25 cellular contexts compared by ENCODE assay signal in genomic region chr22:37377927-37378326, GRCh38.
DNase-seq lines count a peak whose midpoint lies in the region; ATAC-seq and TF ChIP-seq lines count a peak whose summit lies in the region.
"Had no signal": no experiment of that assay in that cellular context is flagged by ENCODE, and none has a peak within 500 bp of the region (broad histone marks: within the 10 kb centered on the region; RNA-seq: fewer than 3 reads in every experiment).

No MANE protein-coding gene starts in this region.

- no peaks in the 10 kb centered on the region for H3K36me3 ChIP-seq in BLaER1 treated with 17β-estradiol and CSF1 and Interleukin-3, amounts not matched to agents 10 nM and 100 nM
- no peaks in the 10 kb centered on the region for H3K36me3 ChIP-seq in tibial artery
- H3K36me3 ChIP-seq: gastroesophageal sphincter, Peyer's patch, right atrium auricular region had no signal

- H3K27me3 ChIP-seq in BLaER1 treated with 17β-estradiol and CSF1 and Interleukin-3, amounts not matched to agents 10 nM and 100 nM, result peaks cover 0 to 98% (median 0%) of the 10 kb centered on the region in 11 experiments; a peak in 11 of 22 replicates
- H3K27me3 ChIP-seq in tibial artery, result peaks cover 0 to 90% of the 10 kb centered on the region in 2 donors
- H3K27me3 ChIP-seq: Peyer's patch had no signal

- H3K9me3 Mint-ChIP-seq in nephron, result no peaks in the 10 kb centered on the region
- H3K9me3 Mint-ChIP-seq: activated CD4-positive, alpha-beta T cell treated with anti-CD3 and anti-CD28 coated beads, Interleukin-2, amount 10 ng/mL, durations not matched to agents 24 days and 14 days; activated naive CD4-positive, alpha-beta T cell treated with anti-CD3 and anti-CD28 coated beads, Interleukin-2, amount 50 U/mL, for 24 hours had no signal

- H4K20me1 ChIP-seq in BLaER1 treated with 17β-estradiol and CSF1 and Interleukin-3, amounts not matched to agents 10 nM and 100 nM, result peaks cover 0 to 81% (median 4%) of the 10 kb centered on the region in 11 experiments; a peak in 10 of 22 replicates

- no peak for TF ChIP-seq CTCF in nephron (IDR thresholded peaks at IDR 0.05; ENCODE audit: unreplicated experiment in 3 of 3)
- no peak for TF ChIP-seq CTCF in tibial artery (IDR thresholded peaks at IDR 0.05)

- no peak overlapping the region for H3K4me3 Mint-ChIP-seq in nephron
- H3K4me3 Mint-ChIP-seq: activated CD4-positive, alpha-beta T cell treated with anti-CD3 and anti-CD28 coated beads, Interleukin-2, amount 10 ng/mL, durations not matched to agents 24 days and 14 days; activated naive CD4-positive, alpha-beta T cell treated with anti-CD3 and anti-CD28 coated beads, Interleukin-2, amount 50 U/mL, for 24 hours had no signal

- H3K4me2 ChIP-seq in BLaER1 treated with 17β-estradiol and CSF1 and Interleukin-3, amounts not matched to agents 10 nM and 100 nM, result peak overlapping the region in 9 of 11 experiments; percentile 92 to 100 (median 98); a peak in 18 of 22 replicates

- no peaks in the 10 kb centered on the region for H3K36me3 Mint-ChIP-seq in nephron (ENCODE audit: low read depth)
- H3K36me3 Mint-ChIP-seq: activated naive CD4-positive, alpha-beta T cell treated with anti-CD3 and anti-CD28 coated beads, Interleukin-2, amount 50 U/mL, for 24 hours had no signal

- H3K4me3 ChIP-seq in BLaER1 treated with 17β-estradiol and CSF1 and Interleukin-3, amounts not matched to agents 10 nM and 100 nM, result no peak overlapping the region; a peak in 1 of 20 replicates
- no peak overlapping the region for H3K4me3 ChIP-seq in tibial artery
- H3K4me3 ChIP-seq: gastroesophageal sphincter, Peyer's patch, right atrium auricular region had no signal

- H3K27me3 Mint-ChIP-seq in nephron (ENCODE audit: low read depth), result peaks cover 17% of the 10 kb centered on the region

- peak overlapping the region in 2 of 3 experiments; percentile 38 to 80 for H3K27ac Mint-ChIP-seq in nephron
- H3K27ac Mint-ChIP-seq: activated CD4-positive, alpha-beta T cell treated with anti-CD3 and anti-CD28 coated beads, Interleukin-2, amount 10 ng/mL, durations not matched to agents 24 days and 14 days; activated naive CD4-positive, alpha-beta T cell treated with anti-CD3 and anti-CD28 coated beads, Interleukin-2, amount 50 U/mL, for 24 hours had no signal

- H3K27ac ChIP-seq in BLaER1 treated with 17β-estradiol and CSF1 and Interleukin-3, amounts not matched to agents 10 nM and 100 nM, result peak overlapping the region in 3 of 11 experiments; percentile 23 to 74 (median 53); a peak in 2 of 22 replicates
- H3K27ac ChIP-seq in caudate nucleus (ENCODE audit: low read depth, low read length), result no peak overlapping the region
- H3K27ac ChIP-seq in tibial artery, result no peak overlapping the region
- H3K27ac ChIP-seq: gastroesophageal sphincter, Peyer's patch, right atrium auricular region, VCaP had no signal

- intact Hi-C loops in tibial artery (cut with DNase I; ENCODE audit: low total_unique reads), result no loop called here

- no peak for ATAC-seq in GM18502 (IDR thresholded peaks at IDR 0.05; ENCODE audit: poor library complexity, unreplicated experiment)
- ATAC-seq: gastroesophageal sphincter; left colon; stimulated activated naive CD8-positive, alpha-beta T cell treated with anti-CD3 and anti-CD28 coated beads, Interleukin-15, Interleukin-2, amounts not matched to agents 100 U/mL and 50 U/mL, for 24 hours had no signal

- DNase-seq in NCI-H1436 (lab: John Stamatoyannopoulos, UW) (peak; percentile 62), caudate nucleus (lab: John Stamatoyannopoulos, UW) (peak in 47 of 61 donors; percentile 6 to 94 (median 47)), NCI-H774 (lab: John Stamatoyannopoulos, UW) (no peak), tibial artery (no peak)
- DNase-seq: activated CD4-positive, alpha-beta T cell treated with anti-CD3 and anti-CD28 coated beads, Interleukin-2, amount 10 ng/mL, durations not matched to agents 24 days and 14 days; amniotic stem cell; effector CD4-positive, alpha-beta T cell; GDM1; hippocampal formation; left colon; NCI-H1092; NCI-H1930; NCI-H524; Peyer's patch; SIG-M5; stimulated activated CD4-positive, alpha-beta T cell treated with anti-CD3 and anti-CD28 coated beads, Interleukin-1b, Interleukin-23, amount 100 ng/mL, for 48 hours; stimulated activated naive CD8-positive, alpha-beta T cell treated with anti-CD3 and anti-CD28 coated beads, Interleukin-15, Interleukin-2, amounts not matched to agents 100 U/mL and 50 U/mL, for 24 hours; T-helper 9 cell had no signal

- H3K4me1 ChIP-seq in BLaER1 treated with 17β-estradiol and CSF1 and Interleukin-3, amounts not matched to agents 10 nM and 100 nM, result peaks cover 54 to 100% (median 100%) of the 10 kb centered on the region in 10 experiments
- no peaks in the 10 kb centered on the region for H3K4me1 ChIP-seq in tibial artery
- H3K4me1 ChIP-seq: gastroesophageal sphincter, Peyer's patch had no signal

- H3K9me3 ChIP-seq in BLaER1 treated with 17β-estradiol and CSF1 and Interleukin-3, amounts not matched to agents 10 nM and 100 nM (replicated peaks in 1 of 11), result no peaks in the 10 kb centered on the region
- H3K9me3 ChIP-seq in tibial artery, result no peaks in the 10 kb centered on the region
- H3K9me3 ChIP-seq: gastroesophageal sphincter, Peyer's patch, right atrium auricular region had no signal

- H3K9ac ChIP-seq in BLaER1 treated with 17β-estradiol and CSF1 and Interleukin-3, amounts not matched to agents 10 nM and 100 nM, result peak overlapping the region in 4 of 11 experiments; percentile 55 to 83 (median 79); a peak in 5 of 22 replicates

- peaks cover 47% of the 10 kb centered on the region for H3K4me1 Mint-ChIP-seq in nephron
- H3K4me1 Mint-ChIP-seq: activated CD4-positive, alpha-beta T cell treated with anti-CD3 and anti-CD28 coated beads, Interleukin-2, amount 10 ng/mL, durations not matched to agents 24 days and 14 days; activated naive CD4-positive, alpha-beta T cell treated with anti-CD3 and anti-CD28 coated beads, Interleukin-2, amount 50 U/mL, for 24 hours had no signal

Comparison
In these comparisons a context has a peak if more than half of its experiments do, and no peak if none do; other contexts are left out.
1. DNase-seq: peak in NCI-H1436 (single experiment) and caudate nucleus (47 of 61); none in NCI-H774 (single experiment) and tibial artery (0 of 2).